1 cellular context compared by ENCODE assay signal in the genomic region with DNA sequence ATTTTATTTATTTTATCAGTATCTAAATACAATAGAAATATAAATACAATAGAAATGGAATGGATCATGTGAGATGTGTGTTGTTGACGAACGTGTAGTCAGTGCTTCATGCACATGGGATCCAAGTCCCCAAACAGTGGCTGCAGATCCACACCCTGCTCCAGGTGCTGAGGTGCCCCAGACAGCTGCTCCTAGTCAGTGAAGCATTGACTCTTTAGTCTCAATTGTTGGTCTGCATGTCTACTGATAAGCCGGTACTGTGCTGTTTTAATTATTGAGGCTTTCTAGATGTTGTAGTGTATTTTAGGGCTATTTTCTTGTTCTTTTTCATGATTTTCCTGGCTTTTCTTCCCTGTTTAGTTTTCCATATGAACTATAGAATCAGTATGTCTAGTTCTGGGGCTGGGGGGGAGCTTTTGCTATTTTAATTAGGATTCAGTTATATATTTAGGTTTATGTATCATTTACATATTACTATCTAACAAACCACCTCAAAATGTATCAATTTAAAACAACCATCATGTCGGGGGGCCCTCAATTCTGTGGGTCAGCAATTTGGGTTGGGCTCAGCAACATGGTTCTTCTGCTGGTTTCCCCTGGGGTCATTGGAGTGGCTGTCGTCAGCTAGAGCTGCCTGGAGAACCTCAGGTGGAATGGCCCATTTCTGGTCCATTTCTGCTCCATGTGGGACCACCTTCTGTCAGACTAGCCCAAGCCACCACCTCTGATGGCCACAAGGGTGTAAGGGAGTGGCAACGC.
TF ChIP-seq lines count a peak whose summit lies in the region.

No MANE protein-coding gene starts in this region.

TF ChIP-seq in K562, 482 proteins besides CTCF, POLR2A, EP300 and RAD21 (continued from another document and continues in another):
- TF ChIP-seq ZNF764 (CRISPR knock-in tag; IDR thresholded peaks at IDR 0.05; ENCODE audit: low read depth), result no peak
- TF ChIP-seq TCFL5 (CRISPR knock-in tag; conservative IDR thresholded peaks at IDR 0.05), result no peak
- TF ChIP-seq PURB (CRISPR knock-in tag; IDR thresholded peaks at IDR 0.05; ENCODE audit: low read depth), result no peak
- TF ChIP-seq SUPT5H (IDR thresholded peaks at IDR 0.05), result no peak
- no peak for TF ChIP-seq SPI1 (IDR thresholded peaks at IDR 0.05; ENCODE audit: borderline replicate concordance, low read depth, low read length)
- TF ChIP-seq PCBP2 (IDR thresholded peaks at IDR 0.05; ENCODE audit: low read depth, low read length, poor library complexity, severe bottlenecking), result no peak
- TF ChIP-seq, protein P1, sequence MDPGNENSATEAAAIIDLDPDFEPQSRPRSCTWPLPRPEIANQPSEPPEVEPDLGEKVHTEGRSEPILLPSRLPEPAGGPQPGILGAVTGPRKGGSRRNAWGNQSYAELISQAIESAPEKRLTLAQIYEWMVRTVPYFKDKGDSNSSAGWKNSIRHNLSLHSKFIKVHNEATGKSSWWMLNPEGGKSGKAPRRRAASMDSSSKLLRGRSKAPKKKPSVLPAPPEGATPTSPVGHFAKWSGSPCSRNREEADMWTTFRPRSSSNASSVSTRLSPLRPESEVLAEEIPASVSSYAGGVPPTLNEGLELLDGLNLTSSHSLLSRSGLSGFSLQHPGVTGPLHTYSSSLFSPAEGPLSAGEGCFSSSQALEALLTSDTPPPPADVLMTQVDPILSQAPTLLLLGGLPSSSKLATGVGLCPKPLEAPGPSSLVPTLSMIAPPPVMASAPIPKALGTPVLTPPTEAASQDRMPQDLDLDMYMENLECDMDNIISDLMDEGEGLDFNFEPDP (CRISPR knock-in tag; IDR thresholded peaks at IDR 0.05), result no peak
- no peak for TF ChIP-seq POLR2B (IDR thresholded peaks at IDR 0.05; ENCODE audit: low read depth, partially characterized antibody)
- no peak for TF ChIP-seq U2AF2 (optimal IDR thresholded peaks at IDR 0.05; ENCODE audit: low read depth, low read length)
- no peak for TF ChIP-seq NBN (IDR thresholded peaks at IDR 0.05; ENCODE audit: low read depth)
- TF ChIP-seq SMARCB1 (IDR thresholded peaks at IDR 0.05; ENCODE audit: insufficient read length, low read depth), result no peak
- peak; percentile 81 for TF ChIP-seq CBFA2T2 (conservative IDR thresholded peaks at IDR 0.05)
- TF ChIP-seq EP400 (IDR thresholded peaks at IDR 0.05), result no peak
- TF ChIP-seq PML (IDR thresholded peaks at IDR 0.05; ENCODE audit: low read length), result no peak
- TF ChIP-seq MYC (IDR thresholded peaks at IDR 0.05; ENCODE audit: low read depth, low read length), result no peak
- TF ChIP-seq MYC (CRISPR knock-in tag; IDR thresholded peaks at IDR 0.05; ENCODE audit: borderline replicate concordance, low read depth), result no peak
- no peak for TF ChIP-seq SIRT6 (IDR thresholded peaks at IDR 0.05; ENCODE audit: low read depth, low read length)
- no peak for TF ChIP-seq CBX5 (IDR thresholded peaks at IDR 0.05; ENCODE audit: borderline replicate concordance, low read depth)
- no peak for TF ChIP-seq POLR2G (IDR thresholded peaks at IDR 0.05; ENCODE audit: low read depth, low read length)
- no peak for TF ChIP-seq RHOXF2B (CRISPR knock-in tag; conservative IDR thresholded peaks at IDR 0.05)
- no peak for TF ChIP-seq BACH1 (tag; IDR thresholded peaks at IDR 0.05)
- TF ChIP-seq TFAM (CRISPR knock-in tag; conservative IDR thresholded peaks at IDR 0.05), result no peak
- TF ChIP-seq ZNF57 (CRISPR knock-in tag; IDR thresholded peaks at IDR 0.05), result no peak
- no peak for TF ChIP-seq GABPB1 (CRISPR knock-in tag; IDR thresholded peaks at IDR 0.05)
- TF ChIP-seq, protein P2, sequence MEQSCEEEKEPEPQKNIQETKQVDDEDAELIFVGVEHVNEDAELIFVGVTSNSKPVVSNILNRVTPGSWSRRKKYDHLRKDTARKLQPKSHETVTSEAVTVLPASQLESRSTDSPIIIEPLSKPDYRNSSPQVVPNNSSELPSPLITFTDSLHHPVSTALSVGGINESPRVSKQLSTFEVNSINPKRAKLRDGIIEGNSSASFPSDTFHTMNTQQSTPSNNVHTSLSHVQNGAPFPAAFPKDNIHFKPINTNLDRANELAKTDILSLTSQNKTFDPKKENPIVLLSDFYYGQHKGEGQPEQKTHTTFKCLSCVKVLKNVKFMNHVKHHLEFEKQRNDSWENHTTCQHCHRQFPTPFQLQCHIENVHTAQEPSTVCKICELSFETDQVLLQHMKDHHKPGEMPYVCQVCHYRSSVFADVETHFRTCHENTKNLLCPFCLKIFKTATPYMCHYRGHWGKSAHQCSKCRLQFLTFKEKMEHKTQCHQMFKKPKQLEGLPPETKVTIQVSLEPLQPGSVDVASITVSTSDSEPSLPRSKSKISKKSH (CRISPR knock-in tag; IDR thresholded peaks at IDR 0.05), result no peak
- TF ChIP-seq, protein P3, sequence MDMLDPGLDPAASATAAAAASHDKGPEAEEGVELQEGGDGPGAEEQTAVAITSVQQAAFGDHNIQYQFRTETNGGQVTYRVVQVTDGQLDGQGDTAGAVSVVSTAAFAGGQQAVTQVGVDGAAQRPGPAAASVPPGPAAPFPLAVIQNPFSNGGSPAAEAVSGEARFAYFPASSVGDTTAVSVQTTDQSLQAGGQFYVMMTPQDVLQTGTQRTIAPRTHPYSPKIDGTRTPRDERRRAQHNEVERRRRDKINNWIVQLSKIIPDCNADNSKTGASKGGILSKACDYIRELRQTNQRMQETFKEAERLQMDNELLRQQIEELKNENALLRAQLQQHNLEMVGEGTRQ (CRISPR knock-in tag; IDR thresholded peaks at IDR 0.05), result no peak
- TF ChIP-seq TBP (optimal IDR thresholded peaks at IDR 0.05; ENCODE audit: low read depth, low read length), result no peak
- no peak for TF ChIP-seq BRCA1 (IDR thresholded peaks at IDR 0.05)
- no peak for TF ChIP-seq BRCA1 (CRISPR knock-in tag; IDR thresholded peaks at IDR 0.05)
- TF ChIP-seq SMARCA4 (IDR thresholded peaks at IDR 0.05), result 0 out of 2 replicates have a peak, but pooled peaks have one; percentile 18
- TF ChIP-seq STAT5B (CRISPR knock-in tag; IDR thresholded peaks at IDR 0.05), result no peak
- TF ChIP-seq, protein P4, sequence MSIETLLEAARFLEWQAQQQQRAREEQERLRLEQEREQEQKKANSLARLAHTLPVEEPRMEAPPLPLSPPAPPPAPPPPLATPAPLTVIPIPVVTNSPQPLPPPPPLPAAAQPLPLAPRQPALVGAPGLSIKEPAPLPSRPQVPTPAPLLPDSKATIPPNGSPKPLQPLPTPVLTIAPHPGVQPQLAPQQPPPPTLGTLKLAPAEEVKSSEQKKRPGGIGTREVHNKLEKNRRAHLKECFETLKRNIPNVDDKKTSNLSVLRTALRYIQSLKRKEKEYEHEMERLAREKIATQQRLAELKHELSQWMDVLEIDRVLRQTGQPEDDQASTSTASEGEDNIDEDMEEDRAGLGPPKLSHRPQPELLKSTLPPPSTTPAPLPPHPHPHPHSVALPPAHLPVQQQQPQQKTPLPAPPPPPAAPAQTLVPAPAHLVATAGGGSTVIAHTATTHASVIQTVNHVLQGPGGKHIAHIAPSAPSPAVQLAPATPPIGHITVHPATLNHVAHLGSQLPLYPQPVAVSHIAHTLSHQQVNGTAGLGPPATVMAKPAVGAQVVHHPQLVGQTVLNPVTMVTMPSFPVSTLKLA (conservative IDR thresholded peaks at IDR 0.05), result 0 out of 4 replicates have a peak, but pooled peaks of 1 of the 2 experiments have one; percentile 35
- TF ChIP-seq ZNF76 (CRISPR knock-in tag; IDR thresholded peaks at IDR 0.05; ENCODE audit: borderline replicate concordance), result no peak
- no peak for TF ChIP-seq ELF2 (CRISPR knock-in tag; IDR thresholded peaks at IDR 0.05)
- no peak for TF ChIP-seq CEBPB (tag; IDR thresholded peaks at IDR 0.05)
- TF ChIP-seq, protein P5, sequence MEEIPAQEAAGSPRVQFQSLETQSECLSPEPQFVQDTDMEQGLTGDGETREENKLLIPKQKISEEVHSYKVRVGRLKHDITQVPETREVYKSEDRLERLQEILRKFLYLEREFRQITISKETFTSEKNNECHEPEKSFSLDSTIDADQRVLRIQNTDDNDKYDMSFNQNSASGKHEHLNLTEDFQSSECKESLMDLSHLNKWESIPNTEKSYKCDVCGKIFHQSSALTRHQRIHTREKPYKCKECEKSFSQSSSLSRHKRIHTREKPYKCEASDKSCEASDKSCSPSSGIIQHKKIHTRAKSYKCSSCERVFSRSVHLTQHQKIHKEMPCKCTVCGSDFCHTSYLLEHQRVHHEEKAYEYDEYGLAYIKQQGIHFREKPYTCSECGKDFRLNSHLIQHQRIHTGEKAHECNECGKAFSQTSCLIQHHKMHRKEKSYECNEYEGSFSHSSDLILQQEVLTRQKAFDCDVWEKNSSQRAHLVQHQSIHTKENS (CRISPR knock-in tag; IDR thresholded peaks at IDR 0.05), result no peak
- TF ChIP-seq, protein P6, sequence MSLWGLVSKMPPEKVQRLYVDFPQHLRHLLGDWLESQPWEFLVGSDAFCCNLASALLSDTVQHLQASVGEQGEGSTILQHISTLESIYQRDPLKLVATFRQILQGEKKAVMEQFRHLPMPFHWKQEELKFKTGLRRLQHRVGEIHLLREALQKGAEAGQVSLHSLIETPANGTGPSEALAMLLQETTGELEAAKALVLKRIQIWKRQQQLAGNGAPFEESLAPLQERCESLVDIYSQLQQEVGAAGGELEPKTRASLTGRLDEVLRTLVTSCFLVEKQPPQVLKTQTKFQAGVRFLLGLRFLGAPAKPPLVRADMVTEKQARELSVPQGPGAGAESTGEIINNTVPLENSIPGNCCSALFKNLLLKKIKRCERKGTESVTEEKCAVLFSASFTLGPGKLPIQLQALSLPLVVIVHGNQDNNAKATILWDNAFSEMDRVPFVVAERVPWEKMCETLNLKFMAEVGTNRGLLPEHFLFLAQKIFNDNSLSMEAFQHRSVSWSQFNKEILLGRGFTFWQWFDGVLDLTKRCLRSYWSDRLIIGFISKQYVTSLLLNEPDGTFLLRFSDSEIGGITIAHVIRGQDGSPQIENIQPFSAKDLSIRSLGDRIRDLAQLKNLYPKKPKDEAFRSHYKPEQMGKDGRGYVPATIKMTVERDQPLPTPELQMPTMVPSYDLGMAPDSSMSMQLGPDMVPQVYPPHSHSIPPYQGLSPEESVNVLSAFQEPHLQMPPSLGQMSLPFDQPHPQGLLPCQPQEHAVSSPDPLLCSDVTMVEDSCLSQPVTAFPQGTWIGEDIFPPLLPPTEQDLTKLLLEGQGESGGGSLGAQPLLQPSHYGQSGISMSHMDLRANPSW (CRISPR knock-in tag; IDR thresholded peaks at IDR 0.05), result no peak
- no peak for TF ChIP-seq C11orf30 (IDR thresholded peaks at IDR 0.05; ENCODE audit: low read depth)
- no peak for TF ChIP-seq KDM1A (IDR thresholded peaks at IDR 0.05)
- TF ChIP-seq TARDBP (IDR thresholded peaks at IDR 0.05), result no peak
- TF ChIP-seq DMBX1 (CRISPR knock-in tag; IDR thresholded peaks at IDR 0.05; ENCODE audit: borderline replicate concordance), result no peak
- TF ChIP-seq CSDE1 (IDR thresholded peaks at IDR 0.05), result no peak
- no peak for TF ChIP-seq SRF (CRISPR knock-in tag; IDR thresholded peaks at IDR 0.05)
- TF ChIP-seq MEIS2 (IDR thresholded peaks at IDR 0.05; ENCODE audit: partially characterized antibody), result peak; percentile 13
- TF ChIP-seq KAT2B (IDR thresholded peaks at IDR 0.05; ENCODE audit: low read depth, low read length), result no peak
- no peak for TF ChIP-seq HOXB6 (CRISPR knock-in tag; IDR thresholded peaks at IDR 0.05; ENCODE audit: borderline replicate concordance)
- TF ChIP-seq KLF13 (tag; IDR thresholded peaks at IDR 0.05; ENCODE audit: borderline replicate concordance, low read depth), result no peak
- 0 out of 2 replicates have a peak, but pooled peaks have one; percentile 7 for TF ChIP-seq CXXC5 (CRISPR knock-in tag; IDR thresholded peaks at IDR 0.05)
- TF ChIP-seq, protein P7, sequence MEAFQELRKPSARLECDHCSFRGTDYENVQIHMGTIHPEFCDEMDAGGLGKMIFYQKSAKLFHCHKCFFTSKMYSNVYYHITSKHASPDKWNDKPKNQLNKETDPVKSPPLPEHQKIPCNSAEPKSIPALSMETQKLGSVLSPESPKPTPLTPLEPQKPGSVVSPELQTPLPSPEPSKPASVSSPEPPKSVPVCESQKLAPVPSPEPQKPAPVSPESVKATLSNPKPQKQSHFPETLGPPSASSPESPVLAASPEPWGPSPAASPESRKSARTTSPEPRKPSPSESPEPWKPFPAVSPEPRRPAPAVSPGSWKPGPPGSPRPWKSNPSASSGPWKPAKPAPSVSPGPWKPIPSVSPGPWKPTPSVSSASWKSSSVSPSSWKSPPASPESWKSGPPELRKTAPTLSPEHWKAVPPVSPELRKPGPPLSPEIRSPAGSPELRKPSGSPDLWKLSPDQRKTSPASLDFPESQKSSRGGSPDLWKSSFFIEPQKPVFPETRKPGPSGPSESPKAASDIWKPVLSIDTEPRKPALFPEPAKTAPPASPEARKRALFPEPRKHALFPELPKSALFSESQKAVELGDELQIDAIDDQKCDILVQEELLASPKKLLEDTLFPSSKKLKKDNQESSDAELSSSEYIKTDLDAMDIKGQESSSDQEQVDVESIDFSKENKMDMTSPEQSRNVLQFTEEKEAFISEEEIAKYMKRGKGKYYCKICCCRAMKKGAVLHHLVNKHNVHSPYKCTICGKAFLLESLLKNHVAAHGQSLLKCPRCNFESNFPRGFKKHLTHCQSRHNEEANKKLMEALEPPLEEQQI (IDR thresholded peaks at IDR 0.05), result no peak
- TF ChIP-seq, protein P8, sequence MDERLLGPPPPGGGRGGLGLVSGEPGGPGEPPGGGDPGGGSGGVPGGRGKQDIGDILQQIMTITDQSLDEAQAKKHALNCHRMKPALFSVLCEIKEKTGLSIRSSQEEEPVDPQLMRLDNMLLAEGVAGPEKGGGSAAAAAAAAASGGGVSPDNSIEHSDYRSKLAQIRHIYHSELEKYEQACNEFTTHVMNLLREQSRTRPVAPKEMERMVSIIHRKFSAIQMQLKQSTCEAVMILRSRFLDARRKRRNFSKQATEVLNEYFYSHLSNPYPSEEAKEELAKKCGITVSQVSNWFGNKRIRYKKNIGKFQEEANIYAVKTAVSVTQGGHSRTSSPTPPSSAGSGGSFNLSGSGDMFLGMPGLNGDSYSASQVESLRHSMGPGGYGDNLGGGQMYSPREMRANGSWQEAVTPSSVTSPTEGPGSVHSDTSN (CRISPR knock-in tag; IDR thresholded peaks at IDR 0.05; ENCODE audit: low read depth), result no peak
- TF ChIP-seq, protein P8 (tag; conservative IDR thresholded peaks at IDR 0.05; ENCODE audit: low read depth), result no peak
- TF ChIP-seq SAP30 (IDR thresholded peaks at IDR 0.05; ENCODE audit: borderline replicate concordance, insufficient read depth, low read depth, low read length, poor library complexity, severe bottlenecking), result no peak
- peak; percentile 56; the same call in 1 of the 2 replicates for TF ChIP-seq SOX6 (IDR thresholded peaks at IDR 0.05)
- TF ChIP-seq POLR3A (IDR thresholded peaks at IDR 0.05; ENCODE audit: borderline replicate concordance, extremely low read depth, insufficient read depth, insufficient read length), result no peak
- peak; percentile 65; the same call in 1 of the 2 replicates for TF ChIP-seq NCOR1 (IDR thresholded peaks at IDR 0.05)
- TF ChIP-seq SMAD2 (IDR thresholded peaks at IDR 0.05; ENCODE audit: low read depth, low read length), result no peak
- no peak for TF ChIP-seq BMI1 (IDR thresholded peaks at IDR 0.05; ENCODE audit: low read length)
- peak; percentile 53 for TF ChIP-seq KLF16 (IDR thresholded peaks at IDR 0.05)
- peak; percentile 83 for TF ChIP-seq TCF3 (CRISPR knock-in tag; IDR thresholded peaks at IDR 0.05)
- no peak for TF ChIP-seq HCFC1 (IDR thresholded peaks at IDR 0.05; ENCODE audit: low read depth, low read length)
